In the genomic region with DNA sequence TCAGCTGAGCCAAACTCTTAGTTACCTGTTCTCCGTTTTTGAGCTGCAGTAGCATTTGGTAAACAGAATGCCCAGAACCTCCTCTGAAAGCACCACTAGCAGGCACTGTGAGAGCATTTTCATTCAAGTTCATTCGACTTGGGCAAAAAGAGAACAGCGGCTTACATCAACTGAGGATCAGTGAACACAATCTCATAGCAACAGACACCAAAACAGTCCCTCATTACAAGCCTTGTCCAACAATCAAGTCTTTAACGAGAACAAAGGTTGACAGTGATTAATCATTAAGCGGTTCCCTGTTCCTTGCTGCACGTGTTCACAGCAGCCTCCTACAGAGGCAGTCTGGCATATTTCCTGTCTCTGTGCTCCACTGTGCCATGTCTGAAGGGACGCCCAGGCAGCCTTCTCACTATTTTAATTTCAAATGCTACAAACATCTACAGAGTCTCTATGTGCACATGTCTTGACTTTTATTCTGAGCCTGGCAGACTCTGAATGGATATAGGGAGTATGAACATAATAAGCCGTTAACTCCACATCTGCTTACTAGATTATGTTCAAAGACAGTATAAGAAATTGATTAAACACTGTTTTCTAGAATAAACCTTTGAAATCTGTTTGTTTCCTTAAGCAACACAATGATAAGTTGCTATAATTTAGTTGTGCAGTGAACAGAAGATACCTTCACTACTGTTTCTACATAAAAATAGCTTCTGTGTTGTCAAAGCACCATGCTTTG, we compare ENCODE assay signal across 1 cellular context.
TF ChIP-seq lines count a peak whose summit lies in the region.

No MANE protein-coding gene starts in this region.

TF ChIP-seq in HepG2, 621 proteins besides CTCF, POLR2A, EP300 and RAD21 (continued from another document and continues in another):
- TF ChIP-seq, protein P1, sequence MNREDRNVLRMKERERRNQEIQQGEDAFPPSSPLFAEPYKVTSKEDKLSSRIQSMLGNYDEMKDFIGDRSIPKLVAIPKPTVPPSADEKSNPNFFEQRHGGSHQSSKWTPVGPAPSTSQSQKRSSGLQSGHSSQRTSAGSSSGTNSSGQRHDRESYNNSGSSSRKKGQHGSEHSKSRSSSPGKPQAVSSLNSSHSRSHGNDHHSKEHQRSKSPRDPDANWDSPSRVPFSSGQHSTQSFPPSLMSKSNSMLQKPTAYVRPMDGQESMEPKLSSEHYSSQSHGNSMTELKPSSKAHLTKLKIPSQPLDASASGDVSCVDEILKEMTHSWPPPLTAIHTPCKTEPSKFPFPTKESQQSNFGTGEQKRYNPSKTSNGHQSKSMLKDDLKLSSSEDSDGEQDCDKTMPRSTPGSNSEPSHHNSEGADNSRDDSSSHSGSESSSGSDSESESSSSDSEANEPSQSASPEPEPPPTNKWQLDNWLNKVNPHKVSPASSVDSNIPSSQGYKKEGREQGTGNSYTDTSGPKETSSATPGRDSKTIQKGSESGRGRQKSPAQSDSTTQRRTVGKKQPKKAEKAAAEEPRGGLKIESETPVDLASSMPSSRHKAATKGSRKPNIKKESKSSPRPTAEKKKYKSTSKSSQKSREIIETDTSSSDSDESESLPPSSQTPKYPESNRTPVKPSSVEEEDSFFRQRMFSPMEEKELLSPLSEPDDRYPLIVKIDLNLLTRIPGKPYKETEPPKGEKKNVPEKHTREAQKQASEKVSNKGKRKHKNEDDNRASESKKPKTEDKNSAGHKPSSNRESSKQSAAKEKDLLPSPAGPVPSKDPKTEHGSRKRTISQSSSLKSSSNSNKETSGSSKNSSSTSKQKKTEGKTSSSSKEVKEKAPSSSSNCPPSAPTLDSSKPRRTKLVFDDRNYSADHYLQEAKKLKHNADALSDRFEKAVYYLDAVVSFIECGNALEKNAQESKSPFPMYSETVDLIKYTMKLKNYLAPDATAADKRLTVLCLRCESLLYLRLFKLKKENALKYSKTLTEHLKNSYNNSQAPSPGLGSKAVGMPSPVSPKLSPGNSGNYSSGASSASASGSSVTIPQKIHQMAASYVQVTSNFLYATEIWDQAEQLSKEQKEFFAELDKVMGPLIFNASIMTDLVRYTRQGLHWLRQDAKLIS (CRISPR knock-in tag; IDR thresholded peaks at IDR 0.05) = no peak
- TF ChIP-seq, protein P2, sequence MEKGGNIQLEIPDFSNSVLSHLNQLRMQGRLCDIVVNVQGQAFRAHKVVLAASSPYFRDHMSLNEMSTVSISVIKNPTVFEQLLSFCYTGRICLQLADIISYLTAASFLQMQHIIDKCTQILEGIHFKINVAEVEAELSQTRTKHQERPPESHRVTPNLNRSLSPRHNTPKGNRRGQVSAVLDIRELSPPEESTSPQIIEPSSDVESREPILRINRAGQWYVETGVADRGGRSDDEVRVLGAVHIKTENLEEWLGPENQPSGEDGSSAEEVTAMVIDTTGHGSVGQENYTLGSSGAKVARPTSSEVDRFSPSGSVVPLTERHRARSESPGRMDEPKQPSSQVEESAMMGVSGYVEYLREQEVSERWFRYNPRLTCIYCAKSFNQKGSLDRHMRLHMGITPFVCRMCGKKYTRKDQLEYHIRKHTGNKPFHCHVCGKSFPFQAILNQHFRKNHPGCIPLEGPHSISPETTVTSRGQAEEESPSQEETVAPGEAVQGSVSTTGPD (CRISPR knock-in tag; IDR thresholded peaks at IDR 0.05) = 0 out of 2 replicates have a peak, but pooled peaks have one; percentile 33
- TF ChIP-seq KLF16 (CRISPR knock-in tag; IDR thresholded peaks at IDR 0.05) = peak in 1 of 2 experiments; percentile 39; a peak in 1 of 4 replicates
- TF ChIP-seq ZIK1 (CRISPR knock-in tag; IDR thresholded peaks at IDR 0.05; ENCODE audit: borderline replicate concordance, low read depth) = no peak
- TF ChIP-seq ZNF703 (CRISPR knock-in tag; IDR thresholded peaks at IDR 0.05; ENCODE audit: borderline replicate concordance) = no peak
- TF ChIP-seq KMT2B (CRISPR knock-in tag; IDR thresholded peaks at IDR 0.05) = no peak
- no peak for TF ChIP-seq AGO2 (optimal IDR thresholded peaks at IDR 0.05; ENCODE audit: low read depth, low read length)
- TF ChIP-seq, protein P3, sequence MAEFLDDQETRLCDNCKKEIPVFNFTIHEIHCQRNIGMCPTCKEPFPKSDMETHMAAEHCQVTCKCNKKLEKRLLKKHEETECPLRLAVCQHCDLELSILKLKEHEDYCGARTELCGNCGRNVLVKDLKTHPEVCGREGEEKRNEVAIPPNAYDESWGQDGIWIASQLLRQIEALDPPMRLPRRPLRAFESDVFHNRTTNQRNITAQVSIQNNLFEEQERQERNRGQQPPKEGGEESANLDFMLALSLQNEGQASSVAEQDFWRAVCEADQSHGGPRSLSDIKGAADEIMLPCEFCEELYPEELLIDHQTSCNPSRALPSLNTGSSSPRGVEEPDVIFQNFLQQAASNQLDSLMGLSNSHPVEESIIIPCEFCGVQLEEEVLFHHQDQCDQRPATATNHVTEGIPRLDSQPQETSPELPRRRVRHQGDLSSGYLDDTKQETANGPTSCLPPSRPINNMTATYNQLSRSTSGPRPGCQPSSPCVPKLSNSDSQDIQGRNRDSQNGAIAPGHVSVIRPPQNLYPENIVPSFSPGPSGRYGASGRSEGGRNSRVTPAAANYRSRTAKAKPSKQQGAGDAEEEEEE (CRISPR knock-in tag; IDR thresholded peaks at IDR 0.05; ENCODE audit: borderline replicate concordance) = no peak
- TF ChIP-seq NFE2L2 (IDR thresholded peaks at IDR 0.05; ENCODE audit: low read length) = no peak
- TF ChIP-seq ZNF766 (CRISPR knock-in tag; IDR thresholded peaks at IDR 0.05; ENCODE audit: borderline replicate concordance) = 0 out of 2 replicates have a peak, but pooled peaks have one; percentile 50
- TF ChIP-seq, protein P4, sequence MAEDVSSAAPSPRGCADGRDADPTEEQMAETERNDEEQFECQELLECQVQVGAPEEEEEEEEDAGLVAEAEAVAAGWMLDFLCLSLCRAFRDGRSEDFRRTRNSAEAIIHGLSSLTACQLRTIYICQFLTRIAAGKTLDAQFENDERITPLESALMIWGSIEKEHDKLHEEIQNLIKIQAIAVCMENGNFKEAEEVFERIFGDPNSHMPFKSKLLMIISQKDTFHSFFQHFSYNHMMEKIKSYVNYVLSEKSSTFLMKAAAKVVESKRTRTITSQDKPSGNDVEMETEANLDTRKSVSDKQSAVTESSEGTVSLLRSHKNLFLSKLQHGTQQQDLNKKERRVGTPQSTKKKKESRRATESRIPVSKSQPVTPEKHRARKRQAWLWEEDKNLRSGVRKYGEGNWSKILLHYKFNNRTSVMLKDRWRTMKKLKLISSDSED (CRISPR knock-in tag; IDR thresholded peaks at IDR 0.05) = no peak
- TF ChIP-seq U2AF2 (IDR thresholded peaks at IDR 0.05; ENCODE audit: low read depth, low read length) = no peak
- TF ChIP-seq, protein P5, sequence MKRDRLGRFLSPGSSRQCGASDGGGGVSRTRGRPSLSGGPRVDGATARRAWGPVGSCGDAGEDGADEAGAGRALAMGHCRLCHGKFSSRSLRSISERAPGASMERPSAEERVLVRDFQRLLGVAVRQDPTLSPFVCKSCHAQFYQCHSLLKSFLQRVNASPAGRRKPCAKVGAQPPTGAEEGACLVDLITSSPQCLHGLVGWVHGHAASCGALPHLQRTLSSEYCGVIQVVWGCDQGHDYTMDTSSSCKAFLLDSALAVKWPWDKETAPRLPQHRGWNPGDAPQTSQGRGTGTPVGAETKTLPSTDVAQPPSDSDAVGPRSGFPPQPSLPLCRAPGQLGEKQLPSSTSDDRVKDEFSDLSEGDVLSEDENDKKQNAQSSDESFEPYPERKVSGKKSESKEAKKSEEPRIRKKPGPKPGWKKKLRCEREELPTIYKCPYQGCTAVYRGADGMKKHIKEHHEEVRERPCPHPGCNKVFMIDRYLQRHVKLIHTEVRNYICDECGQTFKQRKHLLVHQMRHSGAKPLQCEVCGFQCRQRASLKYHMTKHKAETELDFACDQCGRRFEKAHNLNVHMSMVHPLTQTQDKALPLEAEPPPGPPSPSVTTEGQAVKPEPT (CRISPR knock-in tag; IDR thresholded peaks at IDR 0.05; ENCODE audit: low read depth) = no peak
- no peak for TF ChIP-seq REL (CRISPR knock-in tag; conservative IDR thresholded peaks at IDR 0.05)
- TF ChIP-seq ZNF556 (CRISPR knock-in tag; IDR thresholded peaks at IDR 0.05; ENCODE audit: borderline replicate concordance) = no peak
- peak; percentile 84; the same call in 1 of the 2 replicates for TF ChIP-seq MIER2 (CRISPR knock-in tag; IDR thresholded peaks at IDR 0.05)
- no peak for TF ChIP-seq ZNF616 (CRISPR knock-in tag; IDR thresholded peaks at IDR 0.05; ENCODE audit: low read depth)
- TF ChIP-seq EED (CRISPR knock-in tag; IDR thresholded peaks at IDR 0.05) = no peak
- TF ChIP-seq, protein P6, sequence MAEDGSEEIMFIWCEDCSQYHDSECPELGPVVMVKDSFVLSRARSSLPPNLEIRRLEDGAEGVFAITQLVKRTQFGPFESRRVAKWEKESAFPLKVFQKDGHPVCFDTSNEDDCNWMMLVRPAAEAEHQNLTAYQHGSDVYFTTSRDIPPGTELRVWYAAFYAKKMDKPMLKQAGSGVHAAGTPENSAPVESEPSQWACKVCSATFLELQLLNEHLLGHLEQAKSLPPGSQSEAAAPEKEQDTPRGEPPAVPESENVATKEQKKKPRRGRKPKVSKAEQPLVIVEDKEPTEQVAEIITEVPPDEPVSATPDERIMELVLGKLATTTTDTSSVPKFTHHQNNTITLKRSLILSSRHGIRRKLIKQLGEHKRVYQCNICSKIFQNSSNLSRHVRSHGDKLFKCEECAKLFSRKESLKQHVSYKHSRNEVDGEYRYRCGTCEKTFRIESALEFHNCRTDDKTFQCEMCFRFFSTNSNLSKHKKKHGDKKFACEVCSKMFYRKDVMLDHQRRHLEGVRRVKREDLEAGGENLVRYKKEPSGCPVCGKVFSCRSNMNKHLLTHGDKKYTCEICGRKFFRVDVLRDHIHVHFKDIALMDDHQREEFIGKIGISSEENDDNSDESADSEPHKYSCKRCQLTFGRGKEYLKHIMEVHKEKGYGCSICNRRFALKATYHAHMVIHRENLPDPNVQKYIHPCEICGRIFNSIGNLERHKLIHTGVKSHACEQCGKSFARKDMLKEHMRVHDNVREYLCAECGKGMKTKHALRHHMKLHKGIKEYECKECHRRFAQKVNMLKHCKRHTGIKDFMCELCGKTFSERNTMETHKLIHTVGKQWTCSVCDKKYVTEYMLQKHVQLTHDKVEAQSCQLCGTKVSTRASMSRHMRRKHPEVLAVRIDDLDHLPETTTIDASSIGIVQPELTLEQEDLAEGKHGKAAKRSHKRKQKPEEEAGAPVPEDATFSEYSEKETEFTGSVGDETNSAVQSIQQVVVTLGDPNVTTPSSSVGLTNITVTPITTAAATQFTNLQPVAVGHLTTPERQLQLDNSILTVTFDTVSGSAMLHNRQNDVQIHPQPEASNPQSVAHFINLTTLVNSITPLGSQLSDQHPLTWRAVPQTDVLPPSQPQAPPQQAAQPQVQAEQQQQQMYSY (CRISPR knock-in tag; IDR thresholded peaks at IDR 0.05) = no peak
- TF ChIP-seq, protein P7, sequence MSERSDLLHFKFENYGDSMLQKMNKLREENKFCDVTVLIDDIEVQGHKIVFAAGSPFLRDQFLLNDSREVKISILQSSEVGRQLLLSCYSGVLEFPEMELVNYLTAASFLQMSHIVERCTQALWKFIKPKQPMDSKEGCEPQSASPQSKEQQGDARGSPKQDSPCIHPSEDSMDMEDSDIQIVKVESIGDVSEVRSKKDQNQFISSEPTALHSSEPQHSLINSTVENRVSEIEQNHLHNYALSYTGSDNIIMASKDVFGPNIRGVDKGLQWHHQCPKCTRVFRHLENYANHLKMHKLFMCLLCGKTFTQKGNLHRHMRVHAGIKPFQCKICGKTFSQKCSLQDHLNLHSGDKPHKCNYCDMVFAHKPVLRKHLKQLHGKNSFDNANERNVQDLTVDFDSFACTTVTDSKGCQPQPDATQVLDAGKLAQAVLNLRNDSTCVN (CRISPR knock-in tag; IDR thresholded peaks at IDR 0.05; ENCODE audit: borderline replicate concordance) = peak; percentile 37; the same call in 1 of the 2 replicates
- TF ChIP-seq ZNF782 (CRISPR knock-in tag; IDR thresholded peaks at IDR 0.05; ENCODE audit: borderline replicate concordance) = no peak
- no peak for TF ChIP-seq ZNF20 (CRISPR knock-in tag; IDR thresholded peaks at IDR 0.05)
- TF ChIP-seq ZNF121 (CRISPR knock-in tag; IDR thresholded peaks at IDR 0.05) = no peak
- 0 out of 2 replicates have a peak, but pooled peaks have one; percentile 18 for TF ChIP-seq LCORL (IDR thresholded peaks at IDR 0.05)
- TF ChIP-seq LCORL (CRISPR knock-in tag; IDR thresholded peaks at IDR 0.05) = peak; percentile 84
- no peak for TF ChIP-seq ZNF33B (CRISPR knock-in tag; IDR thresholded peaks at IDR 0.05)
- peak; percentile 54; the same call in 1 of the 2 replicates for TF ChIP-seq FOXK2 (IDR thresholded peaks at IDR 0.05)
- no peak for TF ChIP-seq WIZ (CRISPR knock-in tag; IDR thresholded peaks at IDR 0.05)
- no peak for TF ChIP-seq GTF2F1 (IDR thresholded peaks at IDR 0.05; ENCODE audit: low read length)
- TF ChIP-seq SATB2 (CRISPR knock-in tag; IDR thresholded peaks at IDR 0.05) = no peak
- TF ChIP-seq ELF1 (CRISPR knock-in tag; IDR thresholded peaks at IDR 0.05) = peak; percentile 61
- peak; percentile 76 for TF ChIP-seq GFI1 (CRISPR knock-in tag; IDR thresholded peaks at IDR 0.05; ENCODE audit: borderline replicate concordance)
- no peak for TF ChIP-seq ISX (CRISPR knock-in tag; conservative IDR thresholded peaks at IDR 0.05)
- 0 out of 2 replicates have a peak, but pooled peaks have one; percentile 30 for TF ChIP-seq ZNF674 (CRISPR knock-in tag; IDR thresholded peaks at IDR 0.05; ENCODE audit: low read depth)
- TF ChIP-seq, protein P8, sequence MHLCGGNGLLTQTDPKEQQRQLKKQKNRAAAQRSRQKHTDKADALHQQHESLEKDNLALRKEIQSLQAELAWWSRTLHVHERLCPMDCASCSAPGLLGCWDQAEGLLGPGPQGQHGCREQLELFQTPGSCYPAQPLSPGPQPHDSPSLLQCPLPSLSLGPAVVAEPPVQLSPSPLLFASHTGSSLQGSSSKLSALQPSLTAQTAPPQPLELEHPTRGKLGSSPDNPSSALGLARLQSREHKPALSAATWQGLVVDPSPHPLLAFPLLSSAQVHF (CRISPR knock-in tag; IDR thresholded peaks at IDR 0.05) = no peak
- TF ChIP-seq TEAD3 (CRISPR knock-in tag; optimal IDR thresholded peaks at IDR 0.05; ENCODE audit: borderline replicate concordance) = no peak
- TF ChIP-seq SKI (IDR thresholded peaks at IDR 0.05; ENCODE audit: partially characterized antibody) = peak; percentile 95
- TF ChIP-seq ZNF274 (CRISPR knock-in tag; IDR thresholded peaks at IDR 0.05) = no peak
- TF ChIP-seq TBP (CRISPR knock-in tag; IDR thresholded peaks at IDR 0.05) = no peak
- TF ChIP-seq CEBPB (IDR thresholded peaks at IDR 0.05; ENCODE audit: borderline replicate concordance, low read depth, low read length) = no peak
- TF ChIP-seq, protein P9, sequence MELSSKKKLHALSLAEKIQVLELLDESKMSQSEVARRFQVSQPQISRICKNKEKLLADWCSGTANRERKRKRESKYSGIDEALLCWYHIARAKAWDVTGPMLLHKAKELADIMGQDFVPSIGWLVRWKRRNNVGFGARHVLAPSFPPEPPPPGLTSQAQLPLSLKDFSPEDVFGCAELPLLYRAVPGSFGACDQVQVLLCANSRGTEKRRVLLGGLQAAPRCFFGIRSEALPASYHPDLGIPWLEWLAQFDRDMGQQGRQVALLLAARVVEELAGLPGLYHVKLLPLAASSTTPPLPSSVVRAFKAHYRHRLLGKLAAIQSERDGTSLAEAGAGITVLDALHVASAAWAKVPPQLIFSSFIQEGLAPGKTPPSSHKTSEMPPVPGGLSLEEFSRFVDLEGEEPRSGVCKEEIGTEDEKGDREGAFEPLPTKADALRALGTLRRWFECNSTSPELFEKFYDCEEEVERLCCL (CRISPR knock-in tag; IDR thresholded peaks at IDR 0.05; ENCODE audit: borderline replicate concordance) = no peak
- peak; percentile 71; the same call in 1 of the 2 replicates for TF ChIP-seq ZNF747 (CRISPR knock-in tag; IDR thresholded peaks at IDR 0.05; ENCODE audit: borderline replicate concordance)
- TF ChIP-seq YEATS2 (CRISPR knock-in tag; IDR thresholded peaks at IDR 0.05; ENCODE audit: borderline replicate concordance) = peak; percentile 56; the same call in 1 of the 2 replicates
- peak; percentile 35; the same call in 1 of the 2 replicates for TF ChIP-seq KMT2A (CRISPR knock-in tag; IDR thresholded peaks at IDR 0.05)
- TF ChIP-seq ZSCAN30 (CRISPR knock-in tag; IDR thresholded peaks at IDR 0.05) = no peak
- TF ChIP-seq JUN (CRISPR knock-in tag; IDR thresholded peaks at IDR 0.05) = no peak
- TF ChIP-seq PRPF4 (IDR thresholded peaks at IDR 0.05; ENCODE audit: low read depth, low read length, poor library complexity, severe bottlenecking) = no peak
